ENCODE assay signal across 13 cellular contexts in the genomic region with DNA sequence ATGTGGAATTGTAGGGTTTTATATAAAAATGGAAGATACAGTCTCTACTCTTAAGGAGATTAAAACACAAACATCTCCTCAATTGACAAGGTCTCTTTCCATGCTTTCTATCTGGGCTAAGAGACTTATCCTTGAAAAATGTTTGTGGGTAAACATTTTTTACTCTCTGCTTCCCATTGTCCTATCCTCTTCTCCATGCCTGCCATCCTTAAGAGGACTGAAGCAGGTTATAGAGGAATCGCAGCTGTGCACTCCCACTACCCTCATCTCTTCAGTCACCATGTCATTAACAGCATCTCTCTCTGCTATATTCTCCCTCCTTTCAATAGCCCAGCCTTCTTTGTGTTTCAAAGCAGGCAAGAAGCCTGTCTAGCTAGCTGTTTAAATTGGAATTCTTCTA. TPM values are rescaled to one million over a fixed set of nuclear protein-coding genes. Genes with fewer than 3 reads are reported as not detected.
DNase-seq lines count a peak whose midpoint lies in the region; ATAC-seq and TF ChIP-seq lines count a peak whose summit lies in the region.
"Had no signal": no experiment of that assay in that cellular context is flagged by ENCODE, and none has a peak within 500 bp of the region (broad histone marks: within the 10 kb centered on the region; RNA-seq: fewer than 3 reads in every experiment).

No MANE protein-coding gene starts in this region.

- no peaks in the 10 kb centered on the region for H3K27me3 Mint-ChIP-seq in CD8-positive, alpha-beta T cell (ENCODE audit: low read depth)
- H3K27me3 Mint-ChIP-seq: activated CD4-positive, alpha-beta T cell treated with anti-CD3 and anti-CD28 coated beads, Interleukin-2, amount 10 ng/mL, durations not matched to agents 7 days and 5 days; dendritic cell treated with granulocyte-macrophage colony-stimulating factor and Interleukin-4, amounts not matched to agents 40 ng/mL and 50 ng/mL, for 4 days had no signal

- H3K4me1 ChIP-seq in SJCRH30, result peaks cover 64% of the 10 kb centered on the region
- H3K4me1 ChIP-seq in hepatocyte (ENCODE audit: insufficient read depth), result peaks cover 18% of the 10 kb centered on the region
- peaks cover 0 to 61% (median 2%) of the 10 kb centered on the region in 4 donors for H3K4me1 ChIP-seq in tibial nerve
- H3K4me1 ChIP-seq in CD8-positive, alpha-beta T cell (ENCODE audit: insufficient read depth, low read length), result no peaks in the 10 kb centered on the region

- ATAC-seq in CD8-positive, alpha-beta T cell, result no peak
- ATAC-seq in GM19463 (IDR thresholded peaks at IDR 0.05; ENCODE audit: unreplicated experiment) (no peak), GM21447 (IDR thresholded peaks at IDR 0.05; ENCODE audit: unreplicated experiment) (no peak)
- ATAC-seq: Right ventricle myocardium inferior had no signal

- TF ChIP-seq CTCF in hepatocyte (IDR thresholded peaks at IDR 0.05; ENCODE audit: poor library complexity) (no peak), tibial nerve (IDR thresholded peaks at IDR 0.05) (no peak)
- no peak for TF ChIP-seq CTCF in CD8-positive, alpha-beta T cell (IDR thresholded peaks at IDR 0.05)

- DNase-seq in NCI-H187 treated with DMSO at 0.1 percent for 48 hours (lab: John Stamatoyannopoulos, UW) (peak; percentile 92), SJCRH30 (no peak), hepatocyte (ENCODE audit: low spot score) (no peak), tibial nerve (ENCODE audit: low spot score in 2 of 2) (no peak)
- no peak for DNase-seq in CD8-positive, alpha-beta T cell
- DNase-seq: activated CD4-positive, alpha-beta T cell treated with anti-CD3 and anti-CD28 coated beads, Interleukin-2, amount 10 ng/mL, durations not matched to agents 7 days and 5 days; activated naive CD4-positive, alpha-beta T cell; T-helper 1 cell had no signal

- H3K4me3 ChIP-seq in SJCRH30 (no peak overlapping the region), hepatocyte (no peak overlapping the region), tibial nerve (no peak overlapping the region)
- no peak overlapping the region for H3K4me3 ChIP-seq in CD8-positive, alpha-beta T cell (ENCODE audit: low read depth, low read length)

- no peak for TF ChIP-seq POLR2A in tibial nerve (IDR thresholded peaks at IDR 0.05)

- H3K36me3 Mint-ChIP-seq in CD8-positive, alpha-beta T cell, result no peaks in the 10 kb centered on the region

- no peak overlapping the region for H3K4me3 Mint-ChIP-seq in CD8-positive, alpha-beta T cell
- H3K4me3 Mint-ChIP-seq: activated CD4-positive, alpha-beta T cell treated with anti-CD3 and anti-CD28 coated beads, Interleukin-2, amount 10 ng/mL, durations not matched to agents 7 days and 5 days; dendritic cell treated with granulocyte-macrophage colony-stimulating factor and Interleukin-4, amounts not matched to agents 40 ng/mL and 50 ng/mL, for 4 days had no signal

- H2AFZ ChIP-seq in hepatocyte, result no peak overlapping the region

- 100% methylated on average over 1 of the region's 1 CpG for WGBS in hepatocyte (ENCODE audit: low lambda C conversion rate, missing lambda C conversion rate)
- 50 to 54% methylated on average over 1 of the region's 1 CpG for WGBS in tibial nerve, 2 donors

- CTCF ChIA-PET in CD8-positive, alpha-beta T cell (lab: Charles Lee), result no interaction called here

- H3K36me3 ChIP-seq in SJCRH30 (no peaks in the 10 kb centered on the region), hepatocyte (replicated peaks; ENCODE audit: insufficient read depth, low read depth) (peaks cover 3% of the 10 kb centered on the region), tibial nerve (peaks cover 0 to 78% (median 0%) of the 10 kb centered on the region in 3 donors)
- no peaks in the 10 kb centered on the region for H3K36me3 ChIP-seq in CD8-positive, alpha-beta T cell (ENCODE audit: insufficient read depth, low read length)

- intact Hi-C loops in CD8-positive, alpha-beta T cell (cut with DNase I, micrococcal nuclease), result no loop called here

- H3K4me1 Mint-ChIP-seq in CD8-positive, alpha-beta T cell (ENCODE audit: low read depth), result no peaks in the 10 kb centered on the region
- H3K4me1 Mint-ChIP-seq: activated CD4-positive, alpha-beta T cell treated with anti-CD3 and anti-CD28 coated beads, Interleukin-2, amount 10 ng/mL, durations not matched to agents 7 days and 5 days had no signal

- TF ChIP-seq EP300 in tibial nerve (IDR thresholded peaks at IDR 0.05), result no peak

- no peaks in the 10 kb centered on the region for H3K9me3 Mint-ChIP-seq in CD8-positive, alpha-beta T cell
- H3K9me3 Mint-ChIP-seq: activated CD4-positive, alpha-beta T cell treated with anti-CD3 and anti-CD28 coated beads, Interleukin-2, amount 10 ng/mL, durations not matched to agents 7 days and 5 days; dendritic cell treated with granulocyte-macrophage colony-stimulating factor and Interleukin-4, amounts not matched to agents 40 ng/mL and 50 ng/mL, for 4 days had no signal

- peaks cover 20% of the 10 kb centered on the region for H4K20me1 ChIP-seq in hepatocyte (ENCODE audit: insufficient read depth, poor library complexity, severe bottlenecking)

- no peak overlapping the region for H3K4me2 ChIP-seq in hepatocyte

- H3K9me2 ChIP-seq in hepatocyte (replicated peaks; ENCODE audit: insufficient read depth), result no peaks in the 10 kb centered on the region

- no peaks in the 10 kb centered on the region for H3K79me2 ChIP-seq in hepatocyte

- H3K27ac Mint-ChIP-seq in CD8-positive, alpha-beta T cell, result no peak overlapping the region
- H3K27ac Mint-ChIP-seq: activated CD4-positive, alpha-beta T cell treated with anti-CD3 and anti-CD28 coated beads, Interleukin-2, amount 10 ng/mL, durations not matched to agents 7 days and 5 days; dendritic cell treated with granulocyte-macrophage colony-stimulating factor and Interleukin-4, amounts not matched to agents 40 ng/mL and 50 ng/mL, for 4 days had no signal

- H3K9me3 ChIP-seq in SJCRH30 (replicated peaks) (no peaks in the 10 kb centered on the region), hepatocyte (ENCODE audit: low read depth) (no peaks in the 10 kb centered on the region), tibial nerve (no peaks in the 10 kb centered on the region)
- H3K9me3 ChIP-seq in CD8-positive, alpha-beta T cell (ENCODE audit: low read length), result no peaks in the 10 kb centered on the region

- H3K27me3 ChIP-seq in SJCRH30, result no peaks in the 10 kb centered on the region
- no peaks in the 10 kb centered on the region for H3K27me3 ChIP-seq in hepatocyte
- no peaks in the 10 kb centered on the region for H3K27me3 ChIP-seq in tibial nerve
- H3K27me3 ChIP-seq in CD8-positive, alpha-beta T cell (ENCODE audit: insufficient read depth, low read length), result no peaks in the 10 kb centered on the region

- POLR2A ChIA-PET in CD8-positive, alpha-beta T cell (lab: Charles Lee), result no interaction called here

- H3K27ac ChIP-seq in SJCRH30 (peak overlapping the region; percentile 47), hepatocyte (peak overlapping the region; percentile 13), tibial nerve (peak overlapping the region in 3 of 4 donors; percentile 21 to 69 (median 61))
- no peak overlapping the region for H3K27ac ChIP-seq in CD8-positive, alpha-beta T cell (ENCODE audit: low read depth, low read length)
- H3K27ac ChIP-seq: epithelial cell of prostate had no signal

RNA-seq across cellular contexts. Expression of a gene that starts 22.6 kb away (rescaled TPM):
- 0.12 and 0.20 TPM in 2 replicates for total RNA-seq in SJCRH30 (2014; rRNA removed; shearing (Covaris generic))
- 1,011 and 1,836 TPM in 2 replicates for total RNA-seq in hepatocyte
- 2,013 and 2,200 TPM in 2 replicates for polyA plus RNA-seq in hepatocyte
- total RNA-seq in tibial nerve, result 100 to 1,000 TPM; 235 to 747 (median 399) TPM
- not detected for total RNA-seq in CD8-positive, alpha-beta T cell

Comparison
In these comparisons a context has a peak if more than half of its experiments do, and no peak if none do; other contexts are left out.
1. RNA of a gene that starts 22.6 kb away (total RNA-seq): 1,011 to 1,836 TPM in hepatocyte and 235 to 747 TPM in tibial nerve; not detected in CD8-positive, alpha-beta T cell and 0.12 to 0.20 TPM in SJCRH30; every median in the first group is over 100 times any median in the second.